ENCODE assay signal across 9 cellular contexts in genomic region chr9:136666364-136667216, GRCh38. TPM values are rescaled to one million over a fixed set of nuclear protein-coding genes. Genes with fewer than 3 reads are reported as not detected.
DNase-seq lines count a peak whose midpoint lies in the region; ATAC-seq, FAIRE-seq and TF ChIP-seq lines count a peak whose summit lies in the region.
"Had no signal": no experiment of that assay in that cellular context is flagged by ENCODE, and none has a peak within 500 bp of the region (broad histone marks: within the 10 kb centered on the region; RNA-seq: fewer than 3 reads in every experiment).

No MANE protein-coding gene starts in this region.

- WGBS in HepG2 (ENCODE audit: low lambda C conversion rate), result 34% methylated on average over 13 of the region's 36 CpGs

- H3K4me3 ChIP-seq in adipocyte (ENCODE audit: low read length), result peak overlapping the region; percentile 47
- peak overlapping the region in 1 of 3 experiments; percentile 33; a peak in 1 of 6 replicates for H3K4me3 ChIP-seq in HepG2 (replicated peaks in 1 of 3; ENCODE audit: insufficient read depth in 1 of 3, low read depth in 2 of 3, low read length in 3 of 3)
- H3K4me3 ChIP-seq in tibial artery, result peak overlapping the region; percentile 41 to 46

- intact Hi-C loops in HepG2 (cut with micrococcal nuclease; ENCODE audit: unreplicated experiment) (no loop called here), tibial artery (cut with DNase I; ENCODE audit: low total_unique reads) (no loop called here)

- no peak for TF ChIP-seq RAD21 in HepG2 (CRISPR knock-in tag; IDR thresholded peaks at IDR 0.05)

- TF ChIP-seq CTCF in HepG2 (CRISPR knock-in tag; IDR thresholded peaks at IDR 0.05) (no peak), tibial artery (IDR thresholded peaks at IDR 0.05) (no peak)

- BruUV-seq in HepG2 (replicated peaks; lab: Mats Ljungman, UMichigan), result no TSS peak

- no peak for ATAC-seq in activated T-cell treated with anti-CD3 and anti-CD28 coated beads, Interleukin-2, amount 50 U/mL, for 4 hours
- ATAC-seq in HepG2 (no peak), GM19324 (IDR thresholded peaks at IDR 0.05; ENCODE audit: low FRiP score, unreplicated experiment) (no peak)

- no peaks in the 10 kb centered on the region for H3K36me3 Mint-ChIP-seq in activated T-cell treated with anti-CD3 and anti-CD28 coated beads, Interleukin-2, amount 50 U/mL, for 4 hours (ENCODE audit: insufficient read depth)

- no peak for FAIRE-seq in HepG2 (lab: Jason Lieb, UNC)

- H3K36me3 ChIP-seq in adipocyte (ENCODE audit: control insufficient read depth, insufficient read depth, low read length, severe bottlenecking) (no peaks in the 10 kb centered on the region), HepG2 (replicated peaks in 1 of 2; ENCODE audit: control insufficient read depth in 1 of 2, insufficient read depth in 2 of 2, low read length in 2 of 2) (no peaks in the 10 kb centered on the region), tibial artery (peaks cover 0 to 17% (median 0%) of the 10 kb centered on the region in 3 donors)

- H3K9ac ChIP-seq in adipocyte (ENCODE audit: low read length) (no peak overlapping the region), HepG2 (ENCODE audit: insufficient read depth, low read depth, low read length) (no peak overlapping the region)

- TF ChIP-seq POLR2A in HepG2 (IDR thresholded peaks at IDR 0.05; ENCODE audit: insufficient read depth in 1 of 2, low read depth in 2 of 2, low read length in 2 of 2) (no peak), erythroblast (IDR thresholded peaks at IDR 0.05; ENCODE audit: low read length) (no peak)

- no peak overlapping the region; the same call in 1 of the 2 replicates for H3K4me2 ChIP-seq in HepG2 (ENCODE audit: low read depth, low read length)

- no peak for DNase-seq in activated T-cell treated with anti-CD3 and anti-CD28 coated beads, Interleukin-2, amount 50 U/mL, for 4 hours
- DNase-seq in activated T-cell treated with anti-CD3 and anti-CD28 coated beads, Interleukin-2, amount 50 U/mL, for 48 hours, result no peak
- DNase-seq in adipocyte (ENCODE audit: low read depth), result peak; percentile 16
- DNase-seq in HepG2 (ENCODE audit: low spot score), result no peak
- no peak for DNase-seq in tibial artery
- no peak for DNase-seq in NCI-H1694 (lab: John Stamatoyannopoulos, UW)
- no peak for DNase-seq in erythroblast (lab: John Stamatoyannopoulos, UW)

- TF ChIP-seq EP300 in HepG2 (IDR thresholded peaks at IDR 0.05; ENCODE audit: low read depth in 2 of 2, low read length in 2 of 2), result no peak
- TF ChIP-seq EP300 in HepG2 (CRISPR knock-in tag; IDR thresholded peaks at IDR 0.05; ENCODE audit: borderline replicate concordance), result no peak

- H3K9me3 Mint-ChIP-seq in activated T-cell treated with anti-CD3 and anti-CD28 coated beads, Interleukin-2, amount 50 U/mL, for 4 hours, result no peaks in the 10 kb centered on the region

- in situ Hi-C loops in HepG2 (cut with HindIII; ENCODE audit: extremely low pct_ligation_motif_present, low pct_unique_long_range_greater_than_20kb), result no loop called here

- peaks cover 5% of the 10 kb centered on the region for H3K4me1 Mint-ChIP-seq in activated T-cell treated with anti-CD3 and anti-CD28 coated beads, Interleukin-2, amount 50 U/mL, for 4 hours (ENCODE audit: low read depth)

- H2AFZ ChIP-seq in HepG2 (ENCODE audit: low read length), result no peak overlapping the region

- H3K4me1 ChIP-seq in adipocyte (ENCODE audit: control insufficient read depth, insufficient read depth, low read length) (no peaks in the 10 kb centered on the region), HepG2 (ENCODE audit: insufficient read depth, low read length) (peaks cover 16% of the 10 kb centered on the region), tibial artery (peaks cover 0 to 20% (median 10%) of the 10 kb centered on the region in 4 donors)

- 0 out of 2 replicates have a peak, but pooled peaks cover 3% of the 10 kb centered on the region for H4K20me1 ChIP-seq in HepG2 (ENCODE audit: insufficient read depth, low read length)

- peak overlapping the region; percentile 56 for H3K4me3 Mint-ChIP-seq in activated T-cell treated with anti-CD3 and anti-CD28 coated beads, Interleukin-2, amount 50 U/mL, for 4 hours

- H3K9me3 ChIP-seq in adipocyte (ENCODE audit: control insufficient read depth, low read length) (no peaks in the 10 kb centered on the region), HepG2 (ENCODE audit: low read length) (no peaks in the 10 kb centered on the region), tibial artery (no peaks in the 10 kb centered on the region)

- H3K27me3 Mint-ChIP-seq in activated T-cell treated with anti-CD3 and anti-CD28 coated beads, Interleukin-2, amount 50 U/mL, for 4 hours (ENCODE audit: low read depth), result peaks cover 25% of the 10 kb centered on the region

- H3K27ac ChIP-seq in HepG2 (ENCODE audit: extremely low read length, insufficient read depth, low read length) (no peak overlapping the region), tibial artery (no peak overlapping the region)

- H3K79me2 ChIP-seq in HepG2 (ENCODE audit: insufficient read depth, low read length), result no peaks in the 10 kb centered on the region

- CTCF ChIA-PET in HepG2 (lab: Yijun Ruan, JAX; ENCODE audit: low intra/inter-chr PET ratio, low total read pairs), result no interaction called here

- POLR2A ChIA-PET in HepG2 (lab: Yijun Ruan, JAX), result no interaction called here

- peaks cover 14% of the 10 kb centered on the region for H3K27me3 ChIP-seq in adipocyte (replicated peaks; ENCODE audit: control insufficient read depth, insufficient read depth, low read length)
- H3K27me3 ChIP-seq in HepG2 (ENCODE audit: control insufficient read depth in 1 of 2, insufficient read depth in 2 of 2, low read length in 2 of 2), result peaks cover 28 to 82% of the 10 kb centered on the region in 2 experiments; a peak in 4 of 5 replicates
- H3K27me3 ChIP-seq in tibial artery, result peaks cover 0 to 96% of the 10 kb centered on the region in 2 donors

RNA-seq across cellular contexts. Expression of gene EGFL7, which starts 3.9 kb away (rescaled TPM):
- total RNA-seq in activated T-cell treated with anti-CD3 and anti-CD28 coated beads, Interleukin-2, amount 50 U/mL, for 4 hours, result 1 to 10 TPM; 2.3 to 4.3 (median 3.2) TPM
- 0.20 TPM in 1 of 2 replicates, not detected in the other for total RNA-seq in HepG2 (2016; rRNA removed; fragmentation: Illumina TruSeq; extraction: Trizol)
- total RNA-seq in HepG2 (2016; cell fraction: cytosol; rRNA removed; fragmentation: Illumina TruSeq; extraction: Trizol; ENCODE audit: low read depth), result 0.61 and 0.88 TPM in 2 replicates
- 0.19 and 0.32 TPM in 2 replicates for total RNA-seq in HepG2 (2016; cell fraction: insoluble cytoplasmic fraction; rRNA removed; fragmentation: Illumina TruSeq; extraction: Trizol)
- total RNA-seq in HepG2 (2016; cell fraction: membrane; rRNA removed; fragmentation: Illumina TruSeq; extraction: Trizol), result 0.59 and 0.93 TPM in 2 replicates
- total RNA-seq in HepG2 (2016; cell fraction: nucleus; rRNA removed; fragmentation: Illumina TruSeq; extraction: Trizol), result 0.40 TPM in 1 of 2 replicates, not detected in the other
- 5.1 and 10.3 TPM in 2 replicates for polyA plus RNA-seq in HepG2 (2011; rRNA removed)
- polyA plus RNA-seq in HepG2 (2011; cell fraction: cytosol; rRNA removed), result 7.6 and 12.5 TPM in 2 replicates
- 20.6 and 22.6 TPM in 2 replicates for polyA plus RNA-seq in HepG2 (2011; cell fraction: nucleus; rRNA removed)
- polyA plus RNA-seq in HepG2 (2012), result 1.6 and 2.3 TPM in 2 replicates
- polyA plus RNA-seq in HepG2 (2016; cell fraction: cytosol; fragmentation: Illumina TruSeq; extraction: Trizol; ENCODE audit: low read depth), result 0.54 and 0.89 TPM in 2 replicates
- polyA plus RNA-seq in HepG2 (2016; cell fraction: insoluble cytoplasmic fraction; fragmentation: Illumina TruSeq; extraction: Trizol; ENCODE audit: low read depth), result 0.20 and 0.56 TPM in 2 replicates
- 0.68 and 0.72 TPM in 2 replicates for polyA plus RNA-seq in HepG2 (2016; cell fraction: membrane; fragmentation: Illumina TruSeq; extraction: Trizol; ENCODE audit: low read depth)
- polyA plus RNA-seq in HepG2 (2016; cell fraction: nucleus; fragmentation: Illumina TruSeq; extraction: Trizol; ENCODE audit: insufficient read depth, low read depth), result not detected in 2 replicates
- polyA minus RNA-seq in HepG2 (2011; rRNA and poly(A)+ RNA removed; ENCODE audit: low replicate concordance), result 3.6 and 4.7 TPM in 2 replicates
- polyA minus RNA-seq in HepG2 (2011; cell fraction: cytosol; rRNA and poly(A)+ RNA removed), result 3.1 and 3.3 TPM in 2 replicates
- polyA minus RNA-seq in HepG2 (2011; cell fraction: nucleus; rRNA and poly(A)+ RNA removed), result 1.9 and 3.0 TPM in 2 replicates
- total RNA-seq: OCI-LY7 had no signal

RNA-seq across cellular contexts. Expression of gene AGPAT2, which starts 20.7 kb away (rescaled TPM):
- total RNA-seq in activated T-cell treated with anti-CD3 and anti-CD28 coated beads, Interleukin-2, amount 50 U/mL, for 4 hours, result 10 to 100 TPM; 11.4 to 14.3 (median 11.7) TPM
- 2.5 and 3.9 TPM in 2 replicates for total RNA-seq in HepG2 (2016; rRNA removed; fragmentation: Illumina TruSeq; extraction: Trizol)
- total RNA-seq in HepG2 (2016; cell fraction: cytosol; rRNA removed; fragmentation: Illumina TruSeq; extraction: Trizol; ENCODE audit: low read depth), result 5.2 and 5.9 TPM in 2 replicates
- total RNA-seq in HepG2 (2016; cell fraction: insoluble cytoplasmic fraction; rRNA removed; fragmentation: Illumina TruSeq; extraction: Trizol), result 2.1 and 3.5 TPM in 2 replicates
- 6.3 and 6.7 TPM in 2 replicates for total RNA-seq in HepG2 (2016; cell fraction: membrane; rRNA removed; fragmentation: Illumina TruSeq; extraction: Trizol)
- 3.1 and 3.9 TPM in 2 replicates for total RNA-seq in HepG2 (2016; cell fraction: nucleus; rRNA removed; fragmentation: Illumina TruSeq; extraction: Trizol)
- polyA plus RNA-seq in HepG2 (2011; rRNA removed), result 25.8 and 33.0 TPM in 2 replicates
- 34.1 and 37.6 TPM in 2 replicates for polyA plus RNA-seq in HepG2 (2011; cell fraction: cytosol; rRNA removed)
- 32.1 and 35.6 TPM in 2 replicates for polyA plus RNA-seq in HepG2 (2011; cell fraction: nucleus; rRNA removed)
- polyA plus RNA-seq in HepG2 (2012), result 9.3 and 10.6 TPM in 2 replicates
- polyA plus RNA-seq in HepG2 (2016; cell fraction: cytosol; fragmentation: Illumina TruSeq; extraction: Trizol; ENCODE audit: low read depth), result 8.4 and 9.1 TPM in 2 replicates
- polyA plus RNA-seq in HepG2 (2016; cell fraction: insoluble cytoplasmic fraction; fragmentation: Illumina TruSeq; extraction: Trizol; ENCODE audit: low read depth), result 3.6 and 3.8 TPM in 2 replicates
- polyA plus RNA-seq in HepG2 (2016; cell fraction: membrane; fragmentation: Illumina TruSeq; extraction: Trizol; ENCODE audit: low read depth), result 9.7 and 9.8 TPM in 2 replicates
- 8.2 and 8.4 TPM in 2 replicates for polyA plus RNA-seq in HepG2 (2016; cell fraction: nucleus; fragmentation: Illumina TruSeq; extraction: Trizol; ENCODE audit: insufficient read depth, low read depth)
- polyA minus RNA-seq in HepG2 (2011; rRNA and poly(A)+ RNA removed; ENCODE audit: low replicate concordance), result 34.1 and 96.5 TPM in 2 replicates
- polyA minus RNA-seq in HepG2 (2011; cell fraction: cytosol; rRNA and poly(A)+ RNA removed), result 12.3 and 17.9 TPM in 2 replicates
- polyA minus RNA-seq in HepG2 (2011; cell fraction: nucleus; rRNA and poly(A)+ RNA removed), result 6.1 and 6.2 TPM in 2 replicates

RNA-seq across cellular contexts. Expression of gene DIPK1B, which starts 45.8 kb away (rescaled TPM):
- under 1 TPM in 2 of 3 donors, not detected in 1; 0.16 to 0.18 TPM for total RNA-seq in activated T-cell treated with anti-CD3 and anti-CD28 coated beads, Interleukin-2, amount 50 U/mL, for 4 hours
- total RNA-seq in HepG2 (2016; rRNA removed; fragmentation: Illumina TruSeq; extraction: Trizol), result 0.18 and 0.28 TPM in 2 replicates
- total RNA-seq in HepG2 (2016; cell fraction: cytosol; rRNA removed; fragmentation: Illumina TruSeq; extraction: Trizol; ENCODE audit: low read depth), result 0.91 and 1.1 TPM in 2 replicates
- total RNA-seq in HepG2 (2016; cell fraction: insoluble cytoplasmic fraction; rRNA removed; fragmentation: Illumina TruSeq; extraction: Trizol), result 0.28 and 0.41 TPM in 2 replicates
- 0.99 and 1.2 TPM in 2 replicates for total RNA-seq in HepG2 (2016; cell fraction: membrane; rRNA removed; fragmentation: Illumina TruSeq; extraction: Trizol)
- total RNA-seq in HepG2 (2016; cell fraction: nucleus; rRNA removed; fragmentation: Illumina TruSeq; extraction: Trizol), result 0.16 TPM in 1 of 2 replicates, not detected in the other
- 3.9 and 7.2 TPM in 2 replicates for polyA plus RNA-seq in HepG2 (2011; rRNA removed)
- 4.8 and 7.5 TPM in 2 replicates for polyA plus RNA-seq in HepG2 (2011; cell fraction: cytosol; rRNA removed)
- 17.3 and 19.2 TPM in 2 replicates for polyA plus RNA-seq in HepG2 (2011; cell fraction: nucleus; rRNA removed)
- 3.2 TPM in 2 replicates for polyA plus RNA-seq in HepG2 (2012)
- polyA plus RNA-seq in HepG2 (2016; cell fraction: cytosol; fragmentation: Illumina TruSeq; extraction: Trizol; ENCODE audit: low read depth), result 1.3 TPM in 2 replicates
- 0.28 and 0.45 TPM in 2 replicates for polyA plus RNA-seq in HepG2 (2016; cell fraction: insoluble cytoplasmic fraction; fragmentation: Illumina TruSeq; extraction: Trizol; ENCODE audit: low read depth)
- 1.1 TPM in 2 replicates for polyA plus RNA-seq in HepG2 (2016; cell fraction: membrane; fragmentation: Illumina TruSeq; extraction: Trizol; ENCODE audit: low read depth)
- polyA plus RNA-seq in HepG2 (2016; cell fraction: nucleus; fragmentation: Illumina TruSeq; extraction: Trizol; ENCODE audit: insufficient read depth, low read depth), result 0.56 and 0.57 TPM in 2 replicates
- 0.07 and 7.1 TPM in 2 replicates for polyA minus RNA-seq in HepG2 (2011; rRNA and poly(A)+ RNA removed; ENCODE audit: low replicate concordance)
- polyA minus RNA-seq in HepG2 (2011; cell fraction: cytosol; rRNA and poly(A)+ RNA removed), result 2.7 and 3.6 TPM in 2 replicates
- polyA minus RNA-seq in HepG2 (2011; cell fraction: nucleus; rRNA and poly(A)+ RNA removed), result 1.2 TPM in 2 replicates
